Comparison of ENCODE assay signal across 8 cellular contexts in genomic region chr15:63190993-63191392, GRCh38. TPM values are rescaled to one million over a fixed set of nuclear protein-coding genes. Genes with fewer than 3 reads are reported as not detected.
DNase-seq lines count a peak whose midpoint lies in the region; ATAC-seq, FAIRE-seq and TF ChIP-seq lines count a peak whose summit lies in the region.

No MANE protein-coding gene starts in this region.

- 63% methylated on average over 2 of the region's 2 CpGs for WGBS in right cardiac atrium
- no CpG with 5 or more reads among the region's 2 CpGs for WGBS in mesodermal cell (ENCODE audit: insufficient coverage in 2 of 2), 2 experiments

- TF ChIP-seq POLR2A in vagina (IDR thresholded peaks at IDR 0.05) = no peak
- no peak for TF ChIP-seq POLR2A in GM12892 (IDR thresholded peaks at IDR 0.05; ENCODE audit: low read depth, low read length)

- no peak for FAIRE-seq in GM12892 (lab: Jason Lieb, UNC)

- no peak for TF ChIP-seq CTCF in astrocyte of the cerebellum (IDR thresholded peaks at IDR 0.05; ENCODE audit: low read depth, low read length, missing control alignments)
- no peak for TF ChIP-seq CTCF in vagina (IDR thresholded peaks at IDR 0.05)

- H3K4me3 ChIP-seq in right cardiac atrium (ENCODE audit: low read length) = peak overlapping the region; percentile 93
- H3K4me3 ChIP-seq in astrocyte of the cerebellum (ENCODE audit: low read depth, low read length) = peak overlapping the region; percentile 79
- H3K4me3 ChIP-seq in mesodermal cell (ENCODE audit: extremely low read depth, insufficient read depth, low read length, poor library complexity, severe bottlenecking) = peak overlapping the region; percentile 6
- H3K4me3 ChIP-seq in vagina = peak overlapping the region; percentile 67 to 89

- H3K27me3 ChIP-seq in right cardiac atrium (ENCODE audit: control insufficient read depth, insufficient read depth) = no peaks in the 10 kb centered on the region
- H3K27me3 ChIP-seq in vagina = no peaks in the 10 kb centered on the region

- no peaks in the 10 kb centered on the region for H3K9me3 ChIP-seq in right cardiac atrium (ENCODE audit: control insufficient read depth, low read length)
- H3K9me3 ChIP-seq in mesodermal cell (ENCODE audit: control insufficient read depth, low read length) = no peaks in the 10 kb centered on the region
- no peaks in the 10 kb centered on the region for H3K9me3 ChIP-seq in vagina

- peaks cover 3% of the 10 kb centered on the region for H3K4me1 ChIP-seq in right cardiac atrium (ENCODE audit: control insufficient read depth, insufficient read depth, low read length)
- H3K4me1 ChIP-seq in mesodermal cell (ENCODE audit: control insufficient read depth, insufficient read depth, low read length, poor library complexity, severe bottlenecking) = peaks cover 45% of the 10 kb centered on the region
- H3K4me1 ChIP-seq in vagina = peaks cover 53% of the 10 kb centered on the region

- no peaks in the 10 kb centered on the region for H3K36me3 ChIP-seq in mesodermal cell (ENCODE audit: control insufficient read depth, insufficient read depth, low read length)
- H3K36me3 ChIP-seq in vagina = no peaks in the 10 kb centered on the region

- ATAC-seq in right cardiac atrium (no peak), left ventricle myocardium superior (no peak), GM21367 (IDR thresholded peaks at IDR 0.05; ENCODE audit: unreplicated experiment) (no peak)

- intact Hi-C loops in right cardiac atrium (cut with DNase I) = loop anchor here in 1 of 4 donors (10.0 kb wide), 1 partner anchor 64 kb away; no protein-coding TSS in a partner anchor
- intact Hi-C loops in left ventricle myocardium superior (cut with micrococcal nuclease) = no loop called here
- intact Hi-C loops in vagina (cut with DNase I) = loop anchor here (5.0 to 10.0 kb wide), 2 partner anchors 54 to 86 kb away; partner anchors contain the start of gene APH1B

- no peak overlapping the region for H3K27ac ChIP-seq in right cardiac atrium (ENCODE audit: low read length)
- no peak overlapping the region for H3K27ac ChIP-seq in mesodermal cell (ENCODE audit: low read depth, low read length, severe bottlenecking)
- H3K27ac ChIP-seq in vagina = no peak overlapping the region

- in situ Hi-C loops in astrocyte of the cerebellum (cut with HindIII; ENCODE audit: low sequenced_read_pairs) = no loop called here

- DNase-seq in right cardiac atrium = no peak
- DNase-seq in left ventricle myocardium superior = no peak
- no peak for DNase-seq in astrocyte of the cerebellum (ENCODE audit: low read depth)
- DNase-seq in vagina (ENCODE audit: extremely low spot score in 2 of 2) = no peak
- no peak for DNase-seq in GM12892 (ENCODE audit: insufficient read length)
- no peak for DNase-seq in activated CD8-positive, alpha-beta memory T cell treated with anti-CD3 and anti-CD28 coated beads, Interleukin-2, amount 50 U/mL, for 48 hours

RNA-seq across cellular contexts. Expression of gene RAB8B, which starts 1.6 kb away (rescaled TPM):
- 10 to 100 TPM; 16.1 to 21.5 (median 19.3) TPM for total RNA-seq in right cardiac atrium
- polyA plus RNA-seq in right cardiac atrium = 7.2 TPM
- total RNA-seq in left ventricle myocardium superior = 9.1 TPM
- polyA plus RNA-seq in mesodermal cell (2013, experiment 1 of 2) = 23.3 TPM
- 26.4 TPM for polyA plus RNA-seq in mesodermal cell (2013, experiment 2 of 2)
- 29.5 TPM for total RNA-seq in vagina
- 73.7 TPM for polyA plus RNA-seq in GM12892 (2012; ENCODE audit: missing spikeins)

RNA-seq across cellular contexts. Expression of gene RPS27L, which starts 33.7 kb away (rescaled TPM):
- 100 to 1,000 TPM; 142 to 188 (median 159) TPM for total RNA-seq in right cardiac atrium
- polyA plus RNA-seq in right cardiac atrium = 183 TPM
- 157 TPM for total RNA-seq in left ventricle myocardium superior
- 313 TPM for polyA plus RNA-seq in mesodermal cell (2013, experiment 1 of 2)
- polyA plus RNA-seq in mesodermal cell (2013, experiment 2 of 2) = 310 TPM
- total RNA-seq in vagina = 74.6 TPM
- 409 TPM for polyA plus RNA-seq in GM12892 (2012; ENCODE audit: missing spikeins)

Comparison
In these comparisons a context has a peak if more than half of its experiments do, and no peak if none do; other contexts are left out.
1. H3K4me3 ChIP-seq: peak in every context shown above with its lines; median percentile 93 in right cardiac atrium; 79 in astrocyte of the cerebellum; 78 in vagina; 6 in mesodermal cell.